9 cellular contexts compared by ENCODE assay signal in the genomic region with DNA sequence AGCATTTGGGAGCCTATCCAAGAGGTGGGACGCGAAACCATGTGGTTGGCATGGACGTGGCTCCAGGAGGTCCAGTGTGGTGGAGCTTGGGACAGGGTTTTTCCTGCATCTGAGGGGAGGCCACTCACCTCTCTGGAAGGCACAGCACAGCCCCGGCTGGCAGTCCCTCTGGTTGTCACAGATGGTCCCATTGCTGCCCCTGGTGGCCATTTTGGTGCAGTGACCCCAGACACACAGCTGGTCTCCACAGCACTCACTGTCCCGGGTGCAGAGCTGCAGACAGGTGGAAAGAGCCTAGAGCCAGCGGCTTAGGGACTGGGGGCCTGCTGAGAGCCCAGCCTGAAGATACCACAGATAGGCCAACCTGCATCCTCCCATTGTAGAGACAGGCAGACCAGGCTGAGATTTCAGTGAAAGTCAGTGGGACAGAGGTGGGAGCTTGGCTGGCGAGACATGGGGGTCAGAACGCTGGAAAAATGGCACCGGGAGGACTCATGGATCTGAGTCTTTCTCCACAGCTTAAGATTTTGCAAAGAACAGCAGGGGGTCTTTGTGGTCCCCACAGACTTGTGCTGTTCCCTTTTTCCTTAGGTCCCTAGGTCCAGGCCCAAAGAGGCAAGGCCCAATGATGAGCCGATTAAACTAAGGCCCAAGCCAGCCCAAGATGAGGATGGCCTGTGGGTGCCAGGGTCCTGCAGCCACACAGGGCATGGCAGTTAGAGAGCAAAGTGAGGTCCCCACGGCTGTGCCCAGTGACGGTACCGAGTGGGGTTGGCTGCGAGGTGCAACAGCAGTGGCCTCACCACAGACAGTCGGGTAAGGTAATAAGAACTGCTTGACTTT. TPM values are rescaled to one million over a fixed set of nuclear protein-coding genes. Genes with fewer than 3 reads are reported as not detected.
DNase-seq lines count a peak whose midpoint lies in the region; ATAC-seq and TF ChIP-seq lines count a peak whose summit lies in the region.
"Had no signal": no experiment of that assay in that cellular context is flagged by ENCODE, and none has a peak within 500 bp of the region (broad histone marks: within the 10 kb centered on the region; RNA-seq: fewer than 3 reads in every experiment).

No MANE protein-coding gene starts in this region.

- no peak overlapping the region for H3K4me3 Mint-ChIP-seq in CD14-positive monocyte
- H3K4me3 Mint-ChIP-seq: T-helper 1 cell treated with Interleukin-12 subunit alpha and Interleukin-12 subunit beta and Interleukin-4 antibody, amounts not matched to agents 30 μg/mL and 1 μg/mL, for 36 hours had no signal

- peaks cover 18% of the 10 kb centered on the region for H3K4me1 ChIP-seq in fibroblast of lung (ENCODE audit: control insufficient read depth, extremely low read depth, insufficient read depth, low read length)
- H3K4me1 ChIP-seq in tibial artery: peaks cover 0 to 30% (median 12%) of the 10 kb centered on the region in 4 donors

- H3K27me3 Mint-ChIP-seq in CD14-positive monocyte (ENCODE audit: low read depth in 3 of 3): peaks cover 6 to 7% (median 6%) of the 10 kb centered on the region in 3 donors

- no peak overlapping the region for H3K27ac ChIP-seq in fibroblast of lung (ENCODE audit: insufficient read depth, low read length)
- no peak overlapping the region for H3K27ac ChIP-seq in tibial artery

- no peaks in the 10 kb centered on the region for H3K9me3 ChIP-seq in fibroblast of lung (ENCODE audit: control insufficient read depth, insufficient read depth, low read depth, low read length)
- no peaks in the 10 kb centered on the region for H3K9me3 ChIP-seq in tibial artery

- peaks cover 0 to 3% (median 2%) of the 10 kb centered on the region in 7 donors for H3K9me3 Mint-ChIP-seq in CD14-positive monocyte
- H3K9me3 Mint-ChIP-seq: T-helper 1 cell treated with Interleukin-12 subunit alpha and Interleukin-12 subunit beta and Interleukin-4 antibody, amounts not matched to agents 30 μg/mL and 1 μg/mL, for 36 hours had no signal

- H3K4me3 ChIP-seq in fibroblast of lung (replicated peaks in 1 of 4; ENCODE audit: control extremely low read depth in 1 of 4, insufficient read depth in 1 of 4, low read depth in 3 of 4, low read length in 4 of 4): no peak overlapping the region
- no peak overlapping the region for H3K4me3 ChIP-seq in tibial artery

- H3K36me3 Mint-ChIP-seq in CD14-positive monocyte: no peaks in the 10 kb centered on the region

- H3K4me2 ChIP-seq in fibroblast of lung (ENCODE audit: extremely low read depth, insufficient read depth, low read length): no peak overlapping the region

- DNase-seq in CD14-positive monocyte (ENCODE audit: low spot score) (no peak), NCI-H748 (lab: John Stamatoyannopoulos, UW; ENCODE audit: unreplicated experiment) (peak; percentile 69), fibroblast of lung (ENCODE audit: low read depth in 2 of 2) (peak in 1 of 2 donors; percentile 31), nucleus accumbens (lab: John Stamatoyannopoulos, UW) (peak in 42 of 56 donors; percentile 23 to 83 (median 52)), tibial artery (peak; percentile 79 to 81)
- DNase-seq in activated CD8-positive, alpha-beta memory T cell treated with anti-CD3 and anti-CD28 coated beads, Interleukin-2, amount 50 U/mL, for 4 hours: peak; percentile 67

- H3K9ac ChIP-seq in fibroblast of lung (ENCODE audit: insufficient read depth, low read length): no peak overlapping the region

- ATAC-seq in GM18909 (IDR thresholded peaks at IDR 0.05; ENCODE audit: poor library complexity, unreplicated experiment): peak; percentile 97
- peak; percentile 93 for ATAC-seq in HG03135 (IDR thresholded peaks at IDR 0.05; ENCODE audit: unreplicated experiment)

- H3K36me3 ChIP-seq in fibroblast of lung (ENCODE audit: control insufficient read depth, insufficient read depth, low read length): peaks cover 35% of the 10 kb centered on the region
- H3K36me3 ChIP-seq in tibial artery: peaks cover 0 to 59% (median 23%) of the 10 kb centered on the region in 3 donors

- TF ChIP-seq CTCF in CD14-positive monocyte (IDR thresholded peaks at IDR 0.05): peak; percentile 86
- TF ChIP-seq CTCF in fibroblast of lung (conservative IDR thresholded peaks at IDR 0.05 in 1 of 2, IDR thresholded peaks at IDR 0.05 in 1 of 2; ENCODE audit: low read depth in 1 of 2, low read length in 2 of 2): peak; percentile 56 to 72
- TF ChIP-seq CTCF in tibial artery (IDR thresholded peaks at IDR 0.05): peak; percentile 70 to 81

- no peak overlapping the region for H2AFZ ChIP-seq in fibroblast of lung (ENCODE audit: low read length)

- intact Hi-C loops in CD14-positive monocyte (cut with micrococcal nuclease) (no loop called here), tibial artery (cut with DNase I; ENCODE audit: low total_unique reads) (no loop called here)

- H3K27ac Mint-ChIP-seq in CD14-positive monocyte: no peak overlapping the region
- H3K27ac Mint-ChIP-seq: T-helper 1 cell treated with Interleukin-12 subunit alpha and Interleukin-12 subunit beta and Interleukin-4 antibody, amounts not matched to agents 30 μg/mL and 1 μg/mL, for 36 hours had no signal

- H3K27me3 ChIP-seq in fibroblast of lung (ENCODE audit: control insufficient read depth, insufficient read depth, low read length): no peaks in the 10 kb centered on the region
- H3K27me3 ChIP-seq in tibial artery: no peaks in the 10 kb centered on the region

- peaks cover 8% of the 10 kb centered on the region for H3K79me2 ChIP-seq in fibroblast of lung (ENCODE audit: control insufficient read depth, insufficient read depth, low read length)

- no peaks in the 10 kb centered on the region for H3K4me1 Mint-ChIP-seq in CD14-positive monocyte

- H4K20me1 ChIP-seq in fibroblast of lung (ENCODE audit: control insufficient read depth, extremely low read depth, insufficient read depth, low read length): no peaks in the 10 kb centered on the region

RNA-seq across cellular contexts. Expression of a gene that starts 41.4 kb away (rescaled TPM):
- polyA plus RNA-seq in CD14-positive monocyte (not detected), fibroblast of lung (1,283 and 1,566 TPM in 2 replicates)
- 387 and 1,064 TPM in 2 replicates for total RNA-seq in fibroblast of lung
- polyA plus RNA-seq in fibroblast of lung (2012): 748 and 845 TPM in 2 replicates
- polyA minus RNA-seq in fibroblast of lung (ENCODE audit: low replicate concordance): 440 and 622 TPM in 2 replicates

Comparison
In these comparisons a context has a peak if more than half of its experiments do, and no peak if none do; other contexts are left out.
1. RNA of a gene that starts 41.4 kb away (polyA plus RNA-seq): 748 to 1,566 TPM in fibroblast of lung; not detected in CD14-positive monocyte; every median in the first group is over 100 times any median in the second.
2. Peak in every context shown above with its lines, with median percentiles within 50 percentile points of each other: CTCF ChIP-seq.